In genomic region chr16:66841366-66841765, GRCh38 we compare ENCODE assay signal across 29 cellular contexts. TPM values are rescaled to one million over a fixed set of nuclear protein-coding genes. Genes with fewer than 3 reads are reported as not detected.
"Had no signal": no experiment of that assay in that cellular context is flagged by ENCODE, and none has a peak within 500 bp of the region (broad histone marks: within the 10 kb centered on the region; RNA-seq: fewer than 3 reads in every experiment).

No MANE protein-coding gene starts in this region.

- H3K4me3 Mint-ChIP-seq: activated B cell treated with CpG ODN at 0.5 μM for 24 hours; activated CD4-positive, alpha-beta T cell treated with anti-CD3 and anti-CD28 coated beads, Interleukin-2, amount 10 ng/mL, durations not matched to agents 7 days and 5 days; activated naive CD4-positive, alpha-beta T cell treated with anti-CD3 and anti-CD28 coated beads, Interleukin-2, amount 50 U/mL, for 24 hours; activated naive CD8-positive, alpha-beta T cell treated with anti-CD3 and anti-CD28 coated beads, Interleukin-2, amount 10 ng/mL, durations not matched to agents 7 days and 5 days; activated T-cell treated with anti-CD3 and anti-CD28 coated beads, Interleukin-2, amount 50 U/mL, for 24 hours; central memory CD8-positive, alpha-beta T cell; T-cell; T-helper 17 cell had no signal

- DNase-seq: activated B cell treated with CpG ODN at 0.5 μM for 24 hours; activated CD4-positive, alpha-beta T cell treated with anti-CD3 and anti-CD28 coated beads, Interleukin-2, amount 10 ng/mL, durations not matched to agents 7 days and 5 days; activated CD4-positive, alpha-beta T cell treated with anti-CD3 and anti-CD28 coated beads, Interleukin-2, amount 50 U/mL, for 48 hours; activated gamma-delta T cell; activated naive CD4-positive, alpha-beta T cell treated with Interleukin-2 at 50 U/mL for 16 hours; activated naive CD8-positive, alpha-beta T cell treated with anti-CD3 and anti-CD28 coated beads, Interleukin-2, amount 10 ng/mL, durations not matched to agents 7 days and 5 days; activated T-cell treated with anti-CD3 and anti-CD28 coated beads, Interleukin-2, amount 50 U/mL, for 24 hours; amygdala; MM.1S; NCI-H1092; NCI-H1436 treated with DMSO at 0.1 percent for 48 hours; NCI-H1694 treated with DMSO at 0.1 percent for 48 hours; NCI-H345; NCI-H524 treated with DMSO at 0.1 percent for 48 hours; PC-9; SIG-M5; T-cell; T-helper 17 cell had no signal

- ATAC-seq: Right ventricle myocardium inferior, SK-N-SH treated with all-trans-retinoic acid at 6 μM for 48 hours, T-cell, T-helper 17 cell had no signal

- H3K27ac Mint-ChIP-seq: activated B cell treated with CpG ODN at 0.5 μM for 24 hours; activated CD4-positive, alpha-beta T cell treated with anti-CD3 and anti-CD28 coated beads, Interleukin-2, amount 10 ng/mL, durations not matched to agents 7 days and 5 days; activated naive CD4-positive, alpha-beta T cell treated with anti-CD3 and anti-CD28 coated beads, Interleukin-2, amount 50 U/mL, for 24 hours; activated naive CD8-positive, alpha-beta T cell treated with anti-CD3 and anti-CD28 coated beads, Interleukin-2, amount 10 ng/mL, durations not matched to agents 7 days and 5 days; activated T-cell treated with anti-CD3 and anti-CD28 coated beads, Interleukin-2, amount 50 U/mL, for 24 hours; activated T-helper 2 cell treated with anti-CD3 and anti-CD28 coated beads, Interferon-gamma antibody, Interleukin-2, Interleukin-4, amounts not matched to agents 10 μg/mL and 5 μg/mL and 100 μg/mL, durations not matched to agents 14 hours and 24 hours and 36 hours; T-cell; T-helper 17 cell had no signal

- H3K36me3 Mint-ChIP-seq: activated naive CD4-positive, alpha-beta T cell treated with anti-CD3 and anti-CD28 coated beads, Interleukin-2, amount 50 U/mL, for 24 hours; activated naive CD8-positive, alpha-beta T cell treated with anti-CD3 and anti-CD28 coated beads, Interleukin-2, amount 10 ng/mL, durations not matched to agents 7 days and 5 days; T-cell had no signal

- H3K9me3 Mint-ChIP-seq: activated B cell treated with CpG ODN at 0.5 μM for 24 hours; activated CD4-positive, alpha-beta T cell treated with anti-CD3 and anti-CD28 coated beads, Interleukin-2, amount 10 ng/mL, durations not matched to agents 7 days and 5 days; activated naive CD4-positive, alpha-beta T cell treated with anti-CD3 and anti-CD28 coated beads, Interleukin-2, amount 50 U/mL, for 24 hours; activated T-cell treated with anti-CD3 and anti-CD28 coated beads, Interleukin-2, amount 50 U/mL, for 24 hours; activated T-helper 2 cell treated with anti-CD3 and anti-CD28 coated beads, Interferon-gamma antibody, Interleukin-2, Interleukin-4, amounts not matched to agents 10 μg/mL and 5 μg/mL and 100 μg/mL, durations not matched to agents 14 hours and 24 hours and 36 hours; central memory CD8-positive, alpha-beta T cell; T-cell had no signal

RNA-seq across cellular contexts. Expression of gene CA7, which starts 2.8 kb away (rescaled TPM):
- total RNA-seq: activated B cell treated with CpG ODN at 0.5 μM for 24 hours; activated CD4-positive, alpha-beta T cell treated with anti-CD3 and anti-CD28 coated beads, Interleukin-2, amount 10 ng/mL, durations not matched to agents 7 days and 5 days; activated CD8-positive, alpha-beta memory T cell treated with anti-CD3 and anti-CD28 coated beads for 36 hours; activated naive CD8-positive, alpha-beta T cell treated with anti-CD3 and anti-CD28 coated beads, Interleukin-2, amount 10 ng/mL, durations not matched to agents 7 days and 5 days; ascending aorta; LHCN-M2; NCI-H460; PC-9; Right ventricle myocardium inferior; SK-MEL-5; T-cell; T-helper 17 cell had no signal

RNA-seq across cellular contexts. Expression of gene TERB1, which starts 40.0 kb away (rescaled TPM):
- total RNA-seq: activated B cell treated with CpG ODN at 0.5 μM for 24 hours; activated naive CD8-positive, alpha-beta T cell treated with anti-CD3 and anti-CD28 coated beads, Interleukin-2, amount 10 ng/mL, durations not matched to agents 7 days and 5 days; ascending aorta; cardiac muscle cell; LHCN-M2; PC-9; Right ventricle myocardium inferior; SK-MEL-5 had no signal
